Comparison of ENCODE assay signal across 9 cellular contexts in genomic region chr20:57439432-57439831, GRCh38. TPM values are rescaled to one million over a fixed set of nuclear protein-coding genes. Genes with fewer than 3 reads are reported as not detected.
DNase-seq lines count a peak whose midpoint lies in the region; ATAC-seq, FAIRE-seq and TF ChIP-seq lines count a peak whose summit lies in the region.
"Had no signal": no experiment of that assay in that cellular context is flagged by ENCODE, and none has a peak within 500 bp of the region (broad histone marks: within the 10 kb centered on the region; RNA-seq: fewer than 3 reads in every experiment).

No MANE protein-coding gene starts in this region.

- H3K36me3 ChIP-seq in colonic mucosa (no peaks in the 10 kb centered on the region), mesenchymal stem cell (ENCODE audit: control insufficient read depth in 1 of 2, insufficient read depth in 2 of 2, low read depth in 1 of 2, low read length in 2 of 2) (no peaks in the 10 kb centered on the region)

- no peak overlapping the region for H3K4me2 ChIP-seq in mesenchymal stem cell (ENCODE audit: low read length, poor library complexity, severe bottlenecking)

- H3K4ac ChIP-seq in mesenchymal stem cell (ENCODE audit: low read depth in 1 of 2, low read length in 2 of 2): no peak overlapping the region

- 83% methylated on average over 6 of the region's 6 CpGs for WGBS in mesenchymal stem cell

- no peak overlapping the region for H3K18ac ChIP-seq in mesenchymal stem cell (ENCODE audit: low read depth in 1 of 2, low read length in 2 of 2)

- no peak overlapping the region for H2AK5ac ChIP-seq in mesenchymal stem cell (ENCODE audit: low read length, severe bottlenecking)

- H3K27ac ChIP-seq in C4-2B (peak overlapping the region; percentile 53), colonic mucosa (peak overlapping the region; percentile 55), mesenchymal stem cell (ENCODE audit: low read length, poor library complexity, severe bottlenecking) (no peak overlapping the region)

- no peak for FAIRE-seq in GM12892 (lab: Jason Lieb, UNC)

- H2AFZ ChIP-seq in mesenchymal stem cell (ENCODE audit: low read depth, low read length): no peak overlapping the region

- no peak overlapping the region for H2BK12ac ChIP-seq in mesenchymal stem cell (ENCODE audit: low read length in 2 of 2)

- intact Hi-C loops in colonic mucosa (cut with DNase I): no loop called here

- H3K27me3 ChIP-seq in colonic mucosa (no peaks in the 10 kb centered on the region), mesenchymal stem cell (ENCODE audit: control insufficient read depth in 1 of 2, insufficient read depth in 1 of 2, low read length in 2 of 2) (peaks cover 18 to 24% of the 10 kb centered on the region in 2 experiments)

- H3K4me3 ChIP-seq in colonic mucosa (no peak overlapping the region), mesenchymal stem cell (ENCODE audit: insufficient read depth in 1 of 2, low read depth in 1 of 2, low read length in 2 of 2) (no peak overlapping the region)

- H2BK120ac ChIP-seq in mesenchymal stem cell (ENCODE audit: low read depth, low read length): no peak overlapping the region

- no peaks in the 10 kb centered on the region for H3K79me1 ChIP-seq in mesenchymal stem cell (replicated peaks; ENCODE audit: low read length, poor library complexity, severe bottlenecking)

- no peak overlapping the region for H3K23ac ChIP-seq in mesenchymal stem cell (ENCODE audit: low read length in 2 of 2)

- no peak overlapping the region for H2BK5ac ChIP-seq in mesenchymal stem cell (ENCODE audit: low read depth, low read length, poor library complexity, severe bottlenecking)

- no peak overlapping the region for H4K91ac ChIP-seq in mesenchymal stem cell (ENCODE audit: low read length)

- DNase-seq in NCI-H128 (lab: John Stamatoyannopoulos, UW; ENCODE audit: unreplicated experiment): peak; percentile 20
- DNase-seq in colonic mucosa: peak; percentile 61
- DNase-seq in myocyte (ENCODE audit: low read depth): peak; percentile 33
- no peak for DNase-seq in GM12892 (ENCODE audit: insufficient read length)
- DNase-seq in NCI-H146 (lab: John Stamatoyannopoulos, UW): no peak
- DNase-seq in mesenchymal stem cell: no peak
- DNase-seq: CD4-positive, alpha-beta memory T cell had no signal

- no peaks in the 10 kb centered on the region for H3K9me3 ChIP-seq in colonic mucosa
- H3K9me3 ChIP-seq in mesenchymal stem cell (ENCODE audit: control insufficient read depth, low read length): peaks cover 3% of the 10 kb centered on the region

- no peak for TF ChIP-seq POLR2A in GM12892 (IDR thresholded peaks at IDR 0.05; ENCODE audit: low read depth, low read length)

- H4K8ac ChIP-seq in mesenchymal stem cell (ENCODE audit: low read length): no peak overlapping the region

- H3K14ac ChIP-seq in mesenchymal stem cell (ENCODE audit: low read length in 2 of 2): no peak overlapping the region

- no peak overlapping the region for H2BK15ac ChIP-seq in mesenchymal stem cell (ENCODE audit: low read depth, poor library complexity, severe bottlenecking)

- ATAC-seq in HG03354 (IDR thresholded peaks at IDR 0.05; ENCODE audit: poor library complexity, severe bottlenecking, unreplicated experiment): no peak

- no peak overlapping the region for H3K9ac ChIP-seq in colonic mucosa (ENCODE audit: low read depth in 2 of 2, low read length in 2 of 2)
- no peak overlapping the region for H3K9ac ChIP-seq in mesenchymal stem cell (ENCODE audit: low read length)

- TF ChIP-seq CTCF in C4-2B (conservative IDR thresholded peaks at IDR 0.05) (no peak), colonic mucosa (IDR thresholded peaks at IDR 0.05) (no peak)

- peaks cover 9% of the 10 kb centered on the region for H3K4me1 ChIP-seq in colonic mucosa
- peaks cover 11% of the 10 kb centered on the region for H3K4me1 ChIP-seq in mesenchymal stem cell (ENCODE audit: control insufficient read depth, insufficient read depth, low read depth, low read length)

RNA-seq across cellular contexts. Expression of gene RBM38, which starts 48.2 kb away (rescaled TPM):
- 10 to 100 TPM; 41.3 to 43.1 TPM for total RNA-seq in colonic mucosa
- total RNA-seq in myocyte: 8.7 and 11.6 TPM in 2 replicates
- 7.2 TPM for polyA plus RNA-seq in myocyte (2012)
- 24.2 TPM for polyA plus RNA-seq in GM12892 (2012; ENCODE audit: missing spikeins)
- 4.6 TPM for polyA plus RNA-seq in mesenchymal stem cell (2013, experiment 1 of 2)
- polyA plus RNA-seq in mesenchymal stem cell (2013, experiment 2 of 2): 4.8 TPM

Comparison
In these comparisons a context has a peak if more than half of its experiments do, and no peak if none do; other contexts are left out.
1. DNase-seq: peak in NCI-H128 (single experiment), colonic mucosa (single experiment) and myocyte (single experiment); none in GM12892 (single experiment), NCI-H146 (single experiment) and mesenchymal stem cell (single experiment).